24 cellular contexts compared by ENCODE assay signal in genomic region chr5:74483001-74483400, GRCh38.
"Had no signal": no experiment of that assay in that cellular context is flagged by ENCODE, and none has a peak within 500 bp of the region (broad histone marks: within the 10 kb centered on the region; RNA-seq: fewer than 3 reads in every experiment).

No MANE protein-coding gene starts in this region.

- H3K4me1 ChIP-seq: foreskin keratinocyte, sigmoid colon, transverse colon, uterus had no signal

- H3K4me1 Mint-ChIP-seq: activated CD4-positive, alpha-beta T cell treated with anti-CD3 and anti-CD28 coated beads for 36 hours; activated naive CD8-positive, alpha-beta T cell treated with anti-CD3 and anti-CD28 coated beads, Interleukin-2, amount 10 ng/mL, durations not matched to agents 7 days and 5 days had no signal

- H3K27me3 ChIP-seq: foreskin keratinocyte, sigmoid colon, transverse colon, uterus had no signal

- H3K4me3 ChIP-seq: sigmoid colon, transverse colon, uterus had no signal

- DNase-seq: activated B cell treated with CpG ODN at 0.5 μM for 24 hours; activated CD4-positive, alpha-beta T cell treated with anti-CD3 and anti-CD28 coated beads for 36 hours; activated CD4-positive, alpha-beta T cell treated with anti-CD3 and anti-CD28 coated beads, Interleukin-2, amount 50 U/mL, for 4 hours; activated effector memory CD4-positive, alpha-beta T cell treated with Interleukin-2 at 50 U/mL for 16 hours; activated naive CD4-positive, alpha-beta T cell treated with anti-CD3 and anti-CD28 coated beads for 36 hours; activated naive CD8-positive, alpha-beta T cell treated with anti-CD3 and anti-CD28 coated beads, Interleukin-2, amount 10 ng/mL, durations not matched to agents 7 days and 5 days; activated T-cell treated with anti-CD3 and anti-CD28 coated beads, Interleukin-2, amount 50 U/mL, for 72 hours; amniotic stem cell; erythroblast; foreskin keratinocyte; hippocampal formation; left ventricle myocardium superior; mammary epithelial cell; nephron progenitor cell; occipital lobe; retina; sigmoid colon; stimulated activated CD4-positive, alpha-beta T cell treated with anti-CD3 and anti-CD28 coated beads, Interleukin-2, amount 100 ng/mL, for 48 hours; stimulated activated CD8-positive, alpha-beta memory T cell treated with anti-CD3 and anti-CD28 coated beads, Interleukin-4, amount 100 ng/mL, for 48 hours; stimulated activated naive B cell treated with anti-CD40 and anti-IgM and Interleukin-4, amounts not matched to agents 10 μg/mL and 1 μg/mL and 100 μg/mL, for 72 hours; T-helper 9 cell; transverse colon; uterus had no signal

- H3K36me3 ChIP-seq: sigmoid colon, transverse colon, uterus had no signal

- H3K9me3 Mint-ChIP-seq: activated B cell treated with CpG ODN at 0.5 μM for 24 hours; activated naive CD4-positive, alpha-beta T cell treated with anti-CD3 and anti-CD28 coated beads for 36 hours; activated naive CD8-positive, alpha-beta T cell treated with anti-CD3 and anti-CD28 coated beads, Interleukin-2, amount 10 ng/mL, durations not matched to agents 7 days and 5 days; activated T-cell treated with anti-CD3 and anti-CD28 coated beads, Interleukin-2, amount 50 U/mL, for 72 hours; nephron progenitor cell; stimulated activated naive B cell treated with anti-CD40 and anti-IgM and Interleukin-4, amounts not matched to agents 10 μg/mL and 1 μg/mL and 100 μg/mL, for 72 hours had no signal

- H3K36me3 Mint-ChIP-seq: activated naive CD8-positive, alpha-beta T cell treated with anti-CD3 and anti-CD28 coated beads, Interleukin-2, amount 10 ng/mL, durations not matched to agents 7 days and 5 days; stimulated activated naive B cell treated with anti-CD40 and anti-IgM and Interleukin-4, amounts not matched to agents 10 μg/mL and 1 μg/mL and 100 μg/mL, for 72 hours had no signal

- ATAC-seq: activated CD4-positive, alpha-beta T cell treated with anti-CD3 and anti-CD28 coated beads for 36 hours; activated T-cell treated with anti-CD3 and anti-CD28 coated beads, Interleukin-2, amount 50 U/mL, for 72 hours; foreskin keratinocyte; left ventricle myocardium superior; stimulated activated naive B cell treated with anti-CD40 and anti-IgM and Interleukin-4, amounts not matched to agents 10 μg/mL and 1 μg/mL and 100 μg/mL, for 72 hours had no signal

- H3K27ac Mint-ChIP-seq: activated B cell treated with CpG ODN at 0.5 μM for 24 hours; activated CD4-positive, alpha-beta T cell treated with anti-CD3 and anti-CD28 coated beads for 36 hours; activated naive CD4-positive, alpha-beta T cell treated with anti-CD3 and anti-CD28 coated beads for 36 hours; activated naive CD8-positive, alpha-beta T cell treated with anti-CD3 and anti-CD28 coated beads, Interleukin-2, amount 10 ng/mL, durations not matched to agents 7 days and 5 days; activated T-cell treated with anti-CD3 and anti-CD28 coated beads, Interleukin-2, amount 50 U/mL, for 72 hours; nephron progenitor cell; progenitor cell of endocrine pancreas; stimulated activated naive B cell treated with anti-CD40 and anti-IgM and Interleukin-4, amounts not matched to agents 10 μg/mL and 1 μg/mL and 100 μg/mL, for 72 hours had no signal

- H3K9me3 ChIP-seq: sigmoid colon, transverse colon, uterus had no signal

- H3K27me3 Mint-ChIP-seq: activated CD4-positive, alpha-beta T cell treated with anti-CD3 and anti-CD28 coated beads for 36 hours had no signal

- H3K27ac ChIP-seq: foreskin keratinocyte, sigmoid colon, transverse colon, uterus had no signal

- H3K4me3 Mint-ChIP-seq: activated B cell treated with CpG ODN at 0.5 μM for 24 hours; activated CD4-positive, alpha-beta T cell treated with anti-CD3 and anti-CD28 coated beads for 36 hours; activated naive CD4-positive, alpha-beta T cell treated with anti-CD3 and anti-CD28 coated beads for 36 hours; activated naive CD8-positive, alpha-beta T cell treated with anti-CD3 and anti-CD28 coated beads, Interleukin-2, amount 10 ng/mL, durations not matched to agents 7 days and 5 days; activated T-cell treated with anti-CD3 and anti-CD28 coated beads, Interleukin-2, amount 50 U/mL, for 72 hours; nephron progenitor cell; stimulated activated naive B cell treated with anti-CD40 and anti-IgM and Interleukin-4, amounts not matched to agents 10 μg/mL and 1 μg/mL and 100 μg/mL, for 72 hours had no signal
